In genomic region chr9:34899535-34900158, GRCh38 we compare ENCODE assay signal across 8 cellular contexts. TPM values are rescaled to one million over a fixed set of nuclear protein-coding genes. Genes with fewer than 3 reads are reported as not detected.
DNase-seq lines count a peak whose midpoint lies in the region; FAIRE-seq and TF ChIP-seq lines count a peak whose summit lies in the region.

No MANE protein-coding gene starts in this region.

- H3K9me3 Mint-ChIP-seq in endothelial cell (ENCODE audit: unreplicated experiment), result no peaks in the 10 kb centered on the region

- H3K36me3 Mint-ChIP-seq in endothelial cell (ENCODE audit: low read depth, unreplicated experiment), result no peaks in the 10 kb centered on the region

- H3K4me3 Mint-ChIP-seq in endothelial cell (ENCODE audit: unreplicated experiment), result no peak overlapping the region

- H3K27me3 Mint-ChIP-seq in endothelial cell (ENCODE audit: unreplicated experiment), result peaks cover 1% of the 10 kb centered on the region

- peak; percentile 79 for DNase-seq in BE2C
- DNase-seq in GM19239 (ENCODE audit: insufficient read length, low spot score), result peak; percentile 68
- DNase-seq in HS-27A (ENCODE audit: low read depth), result peak; percentile 54
- DNase-seq in NOMO-1 treated with dmso at 0.1 percent for 144 hours (lab: John Stamatoyannopoulos, UW; ENCODE audit: unreplicated experiment), result peak; percentile 56
- DNase-seq in activated CD8-positive, alpha-beta memory T cell treated with anti-CD3 and anti-CD28 coated beads for 4 hours (ENCODE audit: low read depth in 2 of 2), result peak; percentile 60 to 63
- peak; percentile 80 for DNase-seq in endothelial cell (ENCODE audit: low spot score)
- DNase-seq in midbrain (lab: John Stamatoyannopoulos, UW), result peak; percentile 86
- DNase-seq in stimulated activated CD8-positive, alpha-beta memory T cell treated with anti-CD3 and anti-CD28 coated beads, Interleukin-4, amount 100 ng/mL, for 1 hour (ENCODE audit: low read depth in 2 of 2, low spot score in 1 of 2), result peak; percentile 28 to 57

- H3K36me3 ChIP-seq in BE2C, result no peaks in the 10 kb centered on the region

- TF ChIP-seq CTCF in BE2C (IDR thresholded peaks at IDR 0.05; ENCODE audit: low read depth, low read length) (peak; percentile 91), endothelial cell (IDR thresholded peaks at IDR 0.05; ENCODE audit: unreplicated experiment) (peak; percentile 59)

- no peaks in the 10 kb centered on the region for H3K9me3 ChIP-seq in BE2C

- H3K27ac Mint-ChIP-seq in endothelial cell (ENCODE audit: unreplicated experiment), result no peak overlapping the region

- FAIRE-seq in GM19239 (lab: Jason Lieb, UNC), result peak; percentile 95

- no peaks in the 10 kb centered on the region for H3K4me1 ChIP-seq in BE2C

- H3K4me1 Mint-ChIP-seq in endothelial cell (ENCODE audit: unreplicated experiment), result no peaks in the 10 kb centered on the region

- no peak overlapping the region for H3K4me3 ChIP-seq in BE2C (ENCODE audit: low read depth, low read length)

- H3K27me3 ChIP-seq in BE2C, result peaks cover 14% of the 10 kb centered on the region

RNA-seq across cellular contexts. Expression of gene PHF24, which starts 58.4 kb away (rescaled TPM):
- polyA plus RNA-seq in BE2C (2012; ENCODE audit: insufficient read depth, insufficient read length, low read depth), result not detected
- total RNA-seq in endothelial cell (ENCODE audit: unreplicated experiment), result 0.13 TPM
